ENCODE assay signal across 7 cellular contexts in the genomic region with DNA sequence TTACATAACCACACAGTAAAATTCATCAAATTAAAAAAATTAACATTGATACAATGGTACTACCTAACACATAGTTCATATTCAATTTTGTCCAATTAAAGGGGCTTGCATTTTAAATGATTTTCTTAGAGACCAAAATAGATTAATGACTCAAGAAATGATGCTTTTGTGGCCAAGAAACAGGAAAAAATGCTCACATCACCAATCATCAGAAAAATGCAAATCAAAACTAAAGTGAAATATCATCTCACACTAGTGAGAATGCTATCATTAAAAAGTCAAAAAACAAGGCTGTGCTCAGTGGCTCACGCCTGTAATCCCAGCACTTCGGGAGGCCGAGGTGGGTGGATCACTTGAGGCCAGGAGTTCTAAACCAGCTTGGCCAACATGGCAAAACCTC.
"Had no signal": no experiment of that assay in that cellular context is flagged by ENCODE, and none has a peak within 500 bp of the region (broad histone marks: within the 10 kb centered on the region; RNA-seq: fewer than 3 reads in every experiment).

No MANE protein-coding gene starts in this region.

- DNase-seq: GDM1, GF-D8 had no signal

- FAIRE-seq: G401.6, GM12891, GM12892, GM18507, GM19239 had no signal
